Comparison of ENCODE assay signal across 24 cellular contexts in genomic region chr1:221781102-221781744, GRCh38.
DNase-seq lines count a peak whose midpoint lies in the region; ATAC-seq lines count a peak whose summit lies in the region.
"Had no signal": no experiment of that assay in that cellular context is flagged by ENCODE, and none has a peak within 500 bp of the region (broad histone marks: within the 10 kb centered on the region; RNA-seq: fewer than 3 reads in every experiment).

No MANE protein-coding gene starts in this region.

- peak overlapping the region; percentile 67 for H3K27ac Mint-ChIP-seq in stimulated activated memory B cell treated with anti-CD40 and anti-IgM and Interleukin-4, amounts not matched to agents 10 μg/mL and 1 μg/mL and 100 μg/mL, for 72 hours
- H3K27ac Mint-ChIP-seq: activated CD8-positive, alpha-beta T cell treated with anti-CD3 and anti-CD28 coated beads for 36 hours; memory B cell; stimulated activated naive CD8-positive, alpha-beta T cell treated with anti-CD3 and anti-CD28 coated beads, Interleukin-15, Interleukin-2, amounts not matched to agents 100 ng/mL and 50 ng/mL, for 24 hours; type B pancreatic cell had no signal

- no peak overlapping the region for H3K4me3 Mint-ChIP-seq in stimulated activated memory B cell treated with anti-CD40 and anti-IgM and Interleukin-4, amounts not matched to agents 10 μg/mL and 1 μg/mL and 100 μg/mL, for 72 hours
- H3K4me3 Mint-ChIP-seq: activated CD8-positive, alpha-beta T cell treated with anti-CD3 and anti-CD28 coated beads for 36 hours; H9; memory B cell; stimulated activated naive CD8-positive, alpha-beta T cell treated with anti-CD3 and anti-CD28 coated beads, Interleukin-15, Interleukin-2, amounts not matched to agents 100 ng/mL and 50 ng/mL, for 24 hours; type B pancreatic cell had no signal

- DNase-seq in SIG-M5 treated with dmso at 0.1 percent for 504 hours (lab: John Stamatoyannopoulos, UW; ENCODE audit: unreplicated experiment) (peak; percentile 53), SIG-M5 (lab: John Stamatoyannopoulos, UW) (no peak), NOMO-1 treated with dmso at 0.1 percent for 144 hours (lab: John Stamatoyannopoulos, UW; ENCODE audit: unreplicated experiment) (peak; percentile 84), fibroblast of gingiva (ENCODE audit: low read depth) (peak; percentile 6)
- no peak for DNase-seq in activated CD4-positive, CD25-positive, alpha-beta regulatory T cell treated with anti-CD3 and anti-CD28 coated beads, Interleukin-2, amount 50 U/mL, for 72 hours
- DNase-seq: 8988T; activated CD4-positive, CD25-positive, alpha-beta regulatory T cell; activated CD8-positive, alpha-beta T cell treated with anti-CD3 and anti-CD28 coated beads for 36 hours; activated gamma-delta T cell treated with Interleukin-2 at 50 U/mL for 16 hours; activated T-cell treated with anti-CD3 and anti-CD28 coated beads for 4 hours; colonic mucosa; H9; KG1; NCI-H187 treated with DMSO at 0.1 percent for 48 hours; NCI-H226; NCI-H774; Peyer's patch; stimulated activated CD4-positive, alpha-beta T cell treated with anti-CD3 and anti-CD28 coated beads, Interleukin-4, amount 100 ng/mL, for 24 hours had no signal

- H3K36me3 Mint-ChIP-seq in stimulated activated memory B cell treated with anti-CD40 and anti-IgM and Interleukin-4, amounts not matched to agents 10 μg/mL and 1 μg/mL and 100 μg/mL, for 72 hours, result no peaks in the 10 kb centered on the region
- H3K36me3 Mint-ChIP-seq: memory B cell, type B pancreatic cell had no signal

- H3K9me3 Mint-ChIP-seq in stimulated activated memory B cell treated with anti-CD40 and anti-IgM and Interleukin-4, amounts not matched to agents 10 μg/mL and 1 μg/mL and 100 μg/mL, for 72 hours, result no peaks in the 10 kb centered on the region
- H3K9me3 Mint-ChIP-seq: activated CD8-positive, alpha-beta T cell treated with anti-CD3 and anti-CD28 coated beads for 36 hours; H9; memory B cell; stimulated activated naive CD8-positive, alpha-beta T cell treated with anti-CD3 and anti-CD28 coated beads, Interleukin-15, Interleukin-2, amounts not matched to agents 100 ng/mL and 50 ng/mL, for 24 hours; type B pancreatic cell had no signal

- no peaks in the 10 kb centered on the region for H3K27me3 Mint-ChIP-seq in stimulated activated memory B cell treated with anti-CD40 and anti-IgM and Interleukin-4, amounts not matched to agents 10 μg/mL and 1 μg/mL and 100 μg/mL, for 72 hours
- H3K27me3 Mint-ChIP-seq: activated CD8-positive, alpha-beta T cell treated with anti-CD3 and anti-CD28 coated beads for 36 hours; memory B cell; stimulated activated naive CD8-positive, alpha-beta T cell treated with anti-CD3 and anti-CD28 coated beads, Interleukin-15, Interleukin-2, amounts not matched to agents 100 ng/mL and 50 ng/mL, for 24 hours had no signal

- peaks cover 64% of the 10 kb centered on the region for H3K4me1 Mint-ChIP-seq in stimulated activated memory B cell treated with anti-CD40 and anti-IgM and Interleukin-4, amounts not matched to agents 10 μg/mL and 1 μg/mL and 100 μg/mL, for 72 hours

- ATAC-seq in stimulated activated memory B cell treated with anti-CD40 and anti-IgM and Interleukin-4, amounts not matched to agents 10 μg/mL and 1 μg/mL and 100 μg/mL, for 72 hours, result no peak
- ATAC-seq in GM19395 (IDR thresholded peaks at IDR 0.05; ENCODE audit: unreplicated experiment) (no peak), GM18907 (IDR thresholded peaks at IDR 0.05; ENCODE audit: unreplicated experiment) (no peak)
- ATAC-seq: activated CD8-positive, alpha-beta T cell treated with anti-CD3 and anti-CD28 coated beads for 36 hours had no signal

Comparison
In these comparisons a context has a peak if more than half of its experiments do, and no peak if none do; other contexts are left out.
1. DNase-seq: peak in SIG-M5 treated with dmso at 0.1 percent for 504 hours (single experiment), NOMO-1 treated with dmso at 0.1 percent for 144 hours (single experiment) and fibroblast of gingiva (single experiment); none in SIG-M5 (single experiment) and activated CD4-positive, CD25-positive, alpha-beta regulatory T cell treated with anti-CD3 and anti-CD28 coated beads, Interleukin-2, amount 50 U/mL, for 72 hours (single experiment).